ENCODE assay signal across 8 cellular contexts in the genomic region with DNA sequence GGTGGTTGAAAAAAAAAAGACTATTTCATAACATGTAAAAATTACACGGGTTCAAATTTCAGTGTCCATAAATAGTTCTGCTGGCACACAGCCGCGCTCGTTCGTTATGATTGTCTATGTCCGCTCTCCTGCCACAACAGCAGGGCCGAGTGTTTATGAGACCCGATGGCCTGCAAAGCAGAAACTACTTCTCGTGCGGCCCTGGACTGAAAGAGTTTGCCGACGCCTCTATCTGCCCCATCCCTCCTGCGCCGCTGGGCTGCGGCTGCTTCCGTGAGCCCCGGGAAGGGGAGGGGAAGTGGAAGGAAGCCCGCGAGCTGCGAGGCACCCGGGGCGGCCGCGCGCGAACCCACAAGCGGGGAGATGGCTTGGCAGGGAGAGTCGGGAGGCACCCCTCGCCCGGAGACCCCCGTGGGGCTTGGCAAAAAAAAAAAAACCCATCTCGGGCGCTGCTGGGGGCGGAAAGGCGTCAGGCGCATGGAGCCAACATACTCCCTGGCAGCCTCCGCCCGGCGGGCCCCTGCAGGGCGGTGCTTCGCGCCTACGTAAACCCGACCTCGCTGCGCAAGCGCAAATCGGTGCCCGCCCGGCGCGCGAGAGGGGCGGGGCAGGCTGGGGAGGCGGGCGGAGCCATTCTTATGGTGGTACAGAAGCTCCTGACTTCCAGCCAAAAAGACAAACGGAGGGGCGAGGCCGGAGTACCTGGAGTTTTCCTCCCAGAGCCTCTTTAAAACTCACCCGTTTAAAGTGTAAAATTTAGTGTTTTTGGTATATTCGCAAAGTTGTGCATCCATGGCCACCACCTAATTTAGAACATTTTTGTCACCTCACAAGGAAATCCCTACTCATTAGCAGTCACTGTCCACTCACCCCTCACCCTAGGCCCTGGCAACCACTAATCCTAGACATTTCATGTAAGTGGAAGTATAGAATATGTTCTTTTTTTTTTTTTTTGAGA. TPM values are rescaled to one million over a fixed set of nuclear protein-coding genes. Genes with fewer than 3 reads are reported as not detected.
DNase-seq lines count a peak whose midpoint lies in the region; TF ChIP-seq lines count a peak whose summit lies in the region.

No MANE protein-coding gene starts in this region.

- TF ChIP-seq CTCF in H9 (conservative IDR thresholded peaks at IDR 0.05) (peak; percentile 22; the same call in 1 of the 3 replicates), neutrophil (IDR thresholded peaks at IDR 0.05) (peak; percentile 57)

- peak overlapping the region; percentile 73 to 88 for H3K4me3 Mint-ChIP-seq in H9

- H2BK20ac ChIP-seq in H9 (ENCODE audit: low read depth, low read length, poor library complexity, severe bottlenecking): no peak overlapping the region

- in situ Hi-C loops in G401 (cut with HindIII; ENCODE audit: low sequenced_read_pairs): no loop called here

- no peak overlapping the region for H3K23ac ChIP-seq in H9 (ENCODE audit: insufficient read length, low read depth, low read length)

- H3K9ac ChIP-seq in H9 (ENCODE audit: extremely low read depth, insufficient read length, low read length): peak overlapping the region; percentile 59

- H2BK12ac ChIP-seq in H9 (ENCODE audit: insufficient read length, low read depth, low read length): no peak overlapping the region

- H2AK5ac ChIP-seq in H9 (ENCODE audit: insufficient read length, low read length): no peak overlapping the region

- H3K4me3 ChIP-seq in MG63 (peak overlapping the region; percentile 79), neutrophil (ENCODE audit: low read depth in 1 of 2, low read length in 1 of 2) (peak overlapping the region; percentile 83 to 88)

- no peaks in the 10 kb centered on the region for H3K79me1 ChIP-seq in H9 (ENCODE audit: insufficient read depth, low read depth, low read length, poor library complexity, severe bottlenecking)

- no peak overlapping the region for H3K4ac ChIP-seq in H9 (ENCODE audit: low read depth, low read length)

- H3K9me3 Mint-ChIP-seq in H9: 0 out of 5 replicates have a peak, but pooled peaks cover 0 to 5% of the 10 kb centered on the region in 2 experiments

- H3K36me3 ChIP-seq in MG63 (0 out of 2 replicates have a peak, but pooled peaks cover 3% of the 10 kb centered on the region), neutrophil (peaks cover 12% of the 10 kb centered on the region)

- peak overlapping the region; percentile 87 to 97 (median 93); a peak in 6 of 7 replicates for H3K27ac Mint-ChIP-seq in H9

- no CpG with 5 or more reads among the region's 61 CpGs for WGBS in H9 (ENCODE audit: extremely low coverage, insufficient read length, low lambda C conversion rate)

- H3K4me1 Mint-ChIP-seq in H9: peaks cover 6 to 8% of the 10 kb centered on the region in 2 experiments

- H3K27ac ChIP-seq in H9 (ENCODE audit: insufficient read length, low read depth, low read length) (no peak overlapping the region), neutrophil (peak overlapping the region; percentile 94), substantia nigra (ENCODE audit: low read depth, low read length, poor library complexity, severe bottlenecking) (peak overlapping the region; percentile 96)

- peaks cover 2% of the 10 kb centered on the region for H3K27me3 Mint-ChIP-seq in H9 (ENCODE audit: low read depth)

- no peak overlapping the region for H4K8ac ChIP-seq in H9 (replicated peaks; ENCODE audit: insufficient read length, low read depth, low read length)

- no peaks in the 10 kb centered on the region for H3K23me2 ChIP-seq in H9 (ENCODE audit: insufficient read length, low read depth, low read length, poor library complexity, severe bottlenecking)

- no peaks in the 10 kb centered on the region for H4K20me1 ChIP-seq in H9 (ENCODE audit: control insufficient read depth, insufficient read depth, insufficient read length)

- no peak overlapping the region for H4K91ac ChIP-seq in H9 (ENCODE audit: insufficient read length, low read depth, low read length)

- H3K9me3 ChIP-seq in H9 (ENCODE audit: control insufficient read depth, low read depth, low read length): no peaks in the 10 kb centered on the region
- H3K9me3 ChIP-seq in MG63: no peaks in the 10 kb centered on the region
- H3K9me3 ChIP-seq in neutrophil: no peaks in the 10 kb centered on the region

- H2BK5ac ChIP-seq in H9 (ENCODE audit: insufficient read length, low read length): no peak overlapping the region

- DNase-seq in G401 (ENCODE audit: low spot score): peak; percentile 88
- DNase-seq in H9: peak; percentile 94
- peak; percentile 89 for DNase-seq in MG63
- peak; percentile 32 for DNase-seq in SIG-M5 (lab: John Stamatoyannopoulos, UW)
- peak; percentile 84 for DNase-seq in activated gamma-delta T cell treated with anti-CD3 and anti-CD28 coated beads, Interleukin-2, amount 50 U/mL, for 16 hours (ENCODE audit: low read depth)
- peak; percentile 79 for DNase-seq in foreskin melanocyte
- DNase-seq in substantia nigra (lab: John Stamatoyannopoulos, UW): peak; percentile 41 to 96 (median 85)

- H3K4me2 ChIP-seq in H9 (ENCODE audit: insufficient read depth, insufficient read length, low read length): peak overlapping the region; percentile 66

- no peaks in the 10 kb centered on the region for H3K79me2 ChIP-seq in H9 (ENCODE audit: insufficient read depth, low read length)

- H2AFZ ChIP-seq in H9 (ENCODE audit: low read length): no peak overlapping the region

- no peak overlapping the region for H2BK15ac ChIP-seq in H9 (ENCODE audit: low read depth, low read length)

- peaks cover 0 to 13% (median 10%) of the 10 kb centered on the region in 3 experiments; a peak in 4 of 7 replicates for H3K36me3 Mint-ChIP-seq in H9 (ENCODE audit: insufficient read depth in 1 of 3, low read depth in 3 of 3)

- H3K14ac ChIP-seq in H9 (ENCODE audit: insufficient read depth, low read length): peak overlapping the region; percentile 82

- no peak overlapping the region for H4K5ac ChIP-seq in H9 (ENCODE audit: insufficient read length, low read depth, low read length)

- H3K56ac ChIP-seq in H9 (ENCODE audit: insufficient read length, low read depth, low read length): no peak overlapping the region

- no peak overlapping the region for H2BK120ac ChIP-seq in H9 (ENCODE audit: low read depth, low read length, poor library complexity, severe bottlenecking)

- H3K27me3 ChIP-seq in H9 (ENCODE audit: insufficient read depth, low read length) (no peaks in the 10 kb centered on the region), MG63 (no peaks in the 10 kb centered on the region), neutrophil (no peaks in the 10 kb centered on the region)

- H3K4me1 ChIP-seq in H9 (ENCODE audit: insufficient read depth, low read length) (no peaks in the 10 kb centered on the region), neutrophil (ENCODE audit: control insufficient read depth in 1 of 2, insufficient read depth in 1 of 2, low read depth in 1 of 2, low read length in 1 of 2) (peaks cover 19 to 22% of the 10 kb centered on the region in 2 experiments)

- H3K18ac ChIP-seq in H9 (ENCODE audit: insufficient read length, low read depth, low read length): peak overlapping the region; percentile 66

- no peak overlapping the region for H3T11ph ChIP-seq in H9 (ENCODE audit: low read length)

RNA-seq across cellular contexts. Expression of gene SLC27A3, which starts 8.3 kb away (rescaled TPM):
- total RNA-seq in G401 (2014; rRNA removed; shearing (Covaris generic)): 1.4 and 5.4 TPM in 2 replicates
- total RNA-seq in H9 (2021): 42.0 and 45.3 TPM in 2 replicates
- total RNA-seq in MG63 (2014; rRNA removed; shearing (Covaris generic); ENCODE audit: low replicate concordance): 1.3 and 3.3 TPM in 2 replicates

RNA-seq across cellular contexts. Expression of gene INTS3, which starts 55.7 kb away (rescaled TPM):
- total RNA-seq in G401 (2014; rRNA removed; shearing (Covaris generic)): 20.7 and 21.1 TPM in 2 replicates
- total RNA-seq in H9 (2021): 65.4 and 67.1 TPM in 2 replicates
- 22.4 and 29.4 TPM in 2 replicates for total RNA-seq in MG63 (2014; rRNA removed; shearing (Covaris generic); ENCODE audit: low replicate concordance)

Comparison
In these comparisons a context has a peak if more than half of its experiments do, and no peak if none do; other contexts are left out.
1. DNase-seq: peak in every context shown above with its lines; median percentile 94 in H9; 89 in MG63; 88 in G401; 85 in substantia nigra; 84 in activated gamma-delta T cell treated with anti-CD3 and anti-CD28 coated beads, Interleukin-2, amount 50 U/mL, for 16 hours; 79 in foreskin melanocyte; 32 in SIG-M5.